ENCODE assay signal across 17 cellular contexts in the genomic region with DNA sequence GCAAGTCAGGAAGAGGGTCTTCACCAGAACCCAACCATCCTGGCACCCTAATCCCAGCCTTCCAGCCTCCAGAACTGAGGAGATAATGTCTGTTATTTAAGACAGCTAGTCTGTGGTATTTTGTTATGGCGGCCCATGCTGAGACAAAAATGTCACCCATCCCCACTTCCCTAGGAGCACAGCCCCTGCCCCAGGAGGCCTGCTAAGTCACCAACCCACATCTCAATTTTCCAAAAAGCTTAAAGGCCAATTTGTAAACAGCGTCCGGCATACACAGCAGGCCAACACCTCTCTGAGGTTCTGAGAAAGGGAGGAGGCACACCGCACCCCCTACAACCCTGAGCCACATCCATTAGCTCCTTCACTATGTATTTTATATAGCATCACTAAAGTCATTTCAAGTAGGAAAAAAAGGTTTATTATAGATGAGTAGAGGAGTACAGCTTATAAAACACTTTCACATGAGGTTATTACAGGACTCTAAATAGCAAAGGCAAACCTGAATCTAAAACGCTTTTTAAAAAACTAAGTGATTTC. TPM values are rescaled to one million over a fixed set of nuclear protein-coding genes. Genes with fewer than 3 reads are reported as not detected.
"Had no signal": no experiment of that assay in that cellular context is flagged by ENCODE, and none has a peak within 500 bp of the region (broad histone marks: within the 10 kb centered on the region; RNA-seq: fewer than 3 reads in every experiment).

No MANE protein-coding gene starts in this region.

- H3K9me3 ChIP-seq: gastrocnemius medialis, SK-N-SH, tibial artery, vagina had no signal

- H3K4me3 ChIP-seq: gastrocnemius medialis, tibial artery, vagina had no signal

- H3K9ac ChIP-seq: SK-N-SH had no signal

- H3K9me3 Mint-ChIP-seq: activated naive CD4-positive, alpha-beta T cell treated with anti-CD3 and anti-CD28 coated beads, Interleukin-2, amount 50 U/mL, for 72 hours; nephron had no signal

- H3K27me3 Mint-ChIP-seq: progenitor cell of endocrine pancreas had no signal

- H3K36me3 ChIP-seq: gastrocnemius medialis, tibial artery, vagina had no signal

- H3K27me3 ChIP-seq: gastrocnemius medialis, tibial artery, vagina had no signal

- H3K4me3 Mint-ChIP-seq: nephron had no signal

- H3K27ac ChIP-seq: gastrocnemius medialis, tibial artery, vagina had no signal

- DNase-seq: activated CD4-positive, alpha-beta T cell treated with anti-CD3 and anti-CD28 coated beads, Interleukin-2, amount 50 U/mL, for 1 hour; activated gamma-delta T cell treated with Interleukin-2 at 50 U/mL for 16 hours; gastrocnemius medialis; occipital lobe; SK-N-SH; stimulated activated CD4-positive, alpha-beta T cell treated with anti-CD3 and anti-CD28 coated beads, Interleukin-12 subunit alpha, Interleukin-12 subunit beta, amount 100 ng/mL, for 4 hours; stimulated activated CD4-positive, alpha-beta T cell treated with anti-CD3 and anti-CD28 coated beads, Interleukin-1b, Interleukin-23, amount 100 ng/mL, for 48 hours; stimulated activated CD8-positive, alpha-beta memory T cell treated with anti-CD3 and anti-CD28 coated beads, Interleukin-4, amount 100 ng/mL, for 48 hours; stimulated activated naive CD8-positive, alpha-beta T cell treated with anti-CD3 and anti-CD28 coated beads, Interleukin-15, Interleukin-2, amounts not matched to agents 100 U/mL and 50 U/mL, for 24 hours; substantia nigra; tibial artery had no signal

- ATAC-seq: activated CD4-positive, CD25-positive, alpha-beta regulatory T cell treated with anti-CD3 and anti-CD28 coated beads, Interleukin-2, amount 50 U/mL, for 24 hours; activated naive CD4-positive, alpha-beta T cell treated with anti-CD3 and anti-CD28 coated beads, Interleukin-2, amount 50 U/mL, for 72 hours; esophagus mucosa; gastrocnemius medialis; stimulated activated naive CD8-positive, alpha-beta T cell treated with anti-CD3 and anti-CD28 coated beads, Interleukin-15, Interleukin-2, amounts not matched to agents 100 U/mL and 50 U/mL, for 24 hours had no signal

RNA-seq across cellular contexts. Expression of gene CHST6, which starts 37.7 kb away (rescaled TPM):
- total RNA-seq: activated naive CD4-positive, alpha-beta T cell treated with anti-CD3 and anti-CD28 coated beads, Interleukin-2, amount 50 U/mL, for 72 hours had no signal
